In the genomic region with DNA sequence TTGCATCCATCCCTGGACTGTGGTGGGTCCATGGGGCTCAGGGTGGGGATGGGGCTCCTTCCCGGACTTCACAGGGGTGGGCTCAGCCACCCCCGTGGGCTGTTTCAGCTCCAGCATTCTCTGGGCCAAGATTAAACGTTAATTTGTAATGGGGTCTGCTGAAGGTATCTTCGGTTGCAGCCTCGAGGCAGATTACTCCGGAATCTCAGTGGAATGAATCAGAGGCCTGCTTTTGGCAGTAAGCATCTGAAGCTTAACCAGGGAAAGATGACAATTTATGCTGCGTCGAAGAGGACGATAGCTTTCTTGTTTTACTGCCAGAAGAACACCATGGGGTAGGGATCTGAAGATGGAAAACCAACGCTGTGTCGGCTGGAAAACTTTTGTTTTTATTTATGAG, we compare ENCODE assay signal across 16 cellular contexts.
"Had no signal": no experiment of that assay in that cellular context is flagged by ENCODE, and none has a peak within 500 bp of the region (broad histone marks: within the 10 kb centered on the region; RNA-seq: fewer than 3 reads in every experiment).

No MANE protein-coding gene starts in this region.

- H3K36me3 ChIP-seq: esophagus squamous epithelium, heart left ventricle, neutrophil, thoracic aorta, transverse colon had no signal

- H3K4me1 ChIP-seq: esophagus squamous epithelium, heart left ventricle, psoas muscle, stomach, transverse colon had no signal

- DNase-seq: esophagus squamous epithelium; heart left ventricle; hypothalamus; islet precursor cell; mammary epithelial cell; naive B cell; psoas muscle; stimulated activated CD4-positive, alpha-beta T cell treated with anti-CD3 and anti-CD28 coated beads, Interleukin-2, amount 100 ng/mL, for 24 hours; stimulated activated CD4-positive, alpha-beta T cell treated with anti-CD3 and anti-CD28 coated beads, Interleukin-4, amount 100 ng/mL, for 4 hours; stimulated activated naive CD4-positive, alpha-beta T cell; stomach; substantia nigra; transverse colon had no signal

- H3K27ac ChIP-seq: esophagus squamous epithelium, heart left ventricle, neutrophil, psoas muscle, skin epidermis, stomach, thoracic aorta, transverse colon had no signal

- H3K4me3 ChIP-seq: esophagus squamous epithelium, heart left ventricle, psoas muscle, skin epidermis, stomach, thoracic aorta, transverse colon had no signal

- H3K27me3 ChIP-seq: esophagus squamous epithelium, heart left ventricle, neutrophil, stomach, transverse colon had no signal
